13 cellular contexts compared by ENCODE assay signal in genomic region chr4:158825443-158826036, GRCh38. TPM values are rescaled to one million over a fixed set of nuclear protein-coding genes. Genes with fewer than 3 reads are reported as not detected.
DNase-seq lines count a peak whose midpoint lies in the region; ATAC-seq and TF ChIP-seq lines count a peak whose summit lies in the region.
"Had no signal": no experiment of that assay in that cellular context is flagged by ENCODE, and none has a peak within 500 bp of the region (broad histone marks: within the 10 kb centered on the region; RNA-seq: fewer than 3 reads in every experiment).

No MANE protein-coding gene starts in this region.

- TF ChIP-seq CTCF in KMS-11 (conservative IDR thresholded peaks at IDR 0.05; ENCODE audit: low read depth, low read length) (no peak), esophagus muscularis mucosa (IDR thresholded peaks at IDR 0.05) (no peak), psoas muscle (IDR thresholded peaks at IDR 0.05) (no peak), Peyer's patch (IDR thresholded peaks at IDR 0.05) (no peak)

- TF ChIP-seq EP300 in esophagus muscularis mucosa (IDR thresholded peaks at IDR 0.05) = no peak

- 68% methylated on average over 4 of the region's 4 CpGs for WGBS in esophagus muscularis mucosa
- 32 to 51% (median 34%) methylated on average over 4 of the region's 4 CpGs for WGBS in psoas muscle, 3 donors

- no peak overlapping the region for H3K4me3 ChIP-seq in KMS-11 (IDR thresholded peaks at IDR 0.05; ENCODE audit: insufficient read depth, low read depth, low read length)
- H3K4me3 ChIP-seq in esophagus muscularis mucosa = no peak overlapping the region
- H3K4me3 ChIP-seq in psoas muscle = peak overlapping the region; percentile 5
- no peak overlapping the region for H3K4me3 ChIP-seq in Peyer's patch
- H3K4me3 ChIP-seq: SK-N-MC, uterus had no signal

- H3K27ac ChIP-seq in KMS-11 (peak overlapping the region; percentile 68), esophagus muscularis mucosa (replicated peaks in 1 of 4) (peak overlapping the region in 3 of 4 donors; percentile 37 to 60 (median 52)), psoas muscle (peak overlapping the region; percentile 85), Peyer's patch (peak overlapping the region in 2 of 4 donors; percentile 32 to 72)
- H3K27ac ChIP-seq: SK-N-MC had no signal

- intact Hi-C loops in esophagus muscularis mucosa (cut with DNase I) (no loop called here), psoas muscle (cut with DNase I) (loop anchor here in 1 of 2 donors (1.0 kb wide), 1 partner anchor 56 kb away; the partner anchor contains the start of gene FNIP2)

- DNase-seq in esophagus muscularis mucosa (ENCODE audit: extremely low spot score) = no peak
- no peak for DNase-seq in psoas muscle
- DNase-seq in activated effector memory CD4-positive, alpha-beta T cell treated with anti-CD3 and anti-CD28 coated beads, Interleukin-2, amount 50 U/mL, for 16 hours = no peak
- DNase-seq in ureter (ENCODE audit: low spot score) = no peak
- DNase-seq in Peyer's patch = no peak
- DNase-seq in NCI-H2171 (lab: John Stamatoyannopoulos, UW) = no peak
- DNase-seq: head of caudate nucleus; NCI-H2171 treated with DMSO at 0.1 percent for 48 hours; stimulated activated CD4-positive, alpha-beta T cell treated with anti-CD3 and anti-CD28 coated beads, Interleukin-4, amount 100 ng/mL, for 4 hours; uterus had no signal

- peak overlapping the region; percentile 25; the same call in 1 of the 2 replicates for H3K9ac ChIP-seq in KMS-11

- no peaks in the 10 kb centered on the region for H4K20me1 ChIP-seq in KMS-11 (ENCODE audit: insufficient read depth)

- H3K36me3 ChIP-seq in KMS-11 (ENCODE audit: insufficient read depth) (no peaks in the 10 kb centered on the region), esophagus muscularis mucosa (peaks cover 6 to 24% (median 10%) of the 10 kb centered on the region in 4 donors), psoas muscle (ENCODE audit: insufficient read depth in 1 of 2, low read depth in 1 of 2) (peaks cover 15 to 20% of the 10 kb centered on the region in 2 donors), Peyer's patch (no peaks in the 10 kb centered on the region)
- H3K36me3 ChIP-seq: uterus had no signal

- H3K79me2 ChIP-seq in KMS-11 (ENCODE audit: insufficient read depth, low read depth) = peaks cover 19% of the 10 kb centered on the region; the same call in 1 of the 2 replicates

- H3K4me2 ChIP-seq in KMS-11 = peak overlapping the region; percentile 74

- no peaks in the 10 kb centered on the region for H3K9me3 ChIP-seq in esophagus muscularis mucosa
- H3K9me3 ChIP-seq in psoas muscle = no peaks in the 10 kb centered on the region
- H3K9me3 ChIP-seq in Peyer's patch = no peaks in the 10 kb centered on the region
- H3K9me3 ChIP-seq: uterus had no signal

- H2AFZ ChIP-seq in KMS-11 (ENCODE audit: low read depth) = peak overlapping the region; percentile 26; the same call in 1 of the 2 replicates

- peak; percentile 6 for ATAC-seq in GM18909 (IDR thresholded peaks at IDR 0.05; ENCODE audit: poor library complexity, unreplicated experiment)
- ATAC-seq in psoas muscle = no peak

- H3K4me1 ChIP-seq in KMS-11 (ENCODE audit: low read depth, poor library complexity, severe bottlenecking) = peaks cover 75% of the 10 kb centered on the region
- H3K4me1 ChIP-seq in esophagus muscularis mucosa = peaks cover 62 to 67% (median 63%) of the 10 kb centered on the region in 4 donors
- H3K4me1 ChIP-seq in psoas muscle = peaks cover 61% of the 10 kb centered on the region
- peaks cover 0 to 66% (median 5%) of the 10 kb centered on the region in 4 donors for H3K4me1 ChIP-seq in Peyer's patch
- H3K4me1 ChIP-seq: uterus had no signal

- H3K27me3 ChIP-seq in KMS-11 (ENCODE audit: insufficient read depth, low read depth) (no peaks in the 10 kb centered on the region), esophagus muscularis mucosa (no peaks in the 10 kb centered on the region), psoas muscle (ENCODE audit: insufficient read depth in 3 of 3, low read length in 2 of 3) (no peaks in the 10 kb centered on the region), Peyer's patch (no peaks in the 10 kb centered on the region)
- H3K27me3 ChIP-seq: uterus had no signal

- TF ChIP-seq POLR2A in esophagus muscularis mucosa (IDR thresholded peaks at IDR 0.05; ENCODE audit: low read depth) (no peak), Peyer's patch (IDR thresholded peaks at IDR 0.05) (no peak)

RNA-seq across cellular contexts. Expression of gene FNIP2, which starts 56.7 kb away (rescaled TPM):
- total RNA-seq in esophagus muscularis mucosa (10 to 100 TPM; 80.0 to 97.7 (median 87.4) TPM), psoas muscle (10 to 100 TPM; 31.5 to 92.1 (median 53.4) TPM), ureter (45.6 TPM), Peyer's patch (10 to 100 TPM; 31.9 to 40.8 (median 38.6) TPM)
- polyA plus RNA-seq in psoas muscle = 10 to 100 TPM; 15.6 to 33.3 (median 19.1) TPM
